ENCODE assay signal across 12 cellular contexts in genomic region chr3:13009946-13010315, GRCh38.
DNase-seq lines count a peak whose midpoint lies in the region; ATAC-seq and TF ChIP-seq lines count a peak whose summit lies in the region.
"Had no signal": no experiment of that assay in that cellular context is flagged by ENCODE, and none has a peak within 500 bp of the region (broad histone marks: within the 10 kb centered on the region; RNA-seq: fewer than 3 reads in every experiment).

No MANE protein-coding gene starts in this region.

- no peaks in the 10 kb centered on the region for H3K9me3 Mint-ChIP-seq in activated T-cell treated with anti-CD3 and anti-CD28 coated beads, Interleukin-2, amount 50 U/mL, for 72 hours
- peaks cover 15% of the 10 kb centered on the region for H3K9me3 Mint-ChIP-seq in glutamatergic neuron (ENCODE audit: unreplicated experiment)
- H3K9me3 Mint-ChIP-seq: HFFc6 had no signal

- H3K4me1 Mint-ChIP-seq in activated T-cell treated with anti-CD3 and anti-CD28 coated beads, Interleukin-2, amount 50 U/mL, for 72 hours (ENCODE audit: low read depth) = peaks cover 91% of the 10 kb centered on the region
- peaks cover 72% of the 10 kb centered on the region for H3K4me1 Mint-ChIP-seq in glutamatergic neuron (ENCODE audit: low read depth, unreplicated experiment)

- 80 to 93% (median 92%) methylated on average over 7 of the region's 7 CpGs for WGBS in stomach, 5 donors

- H3K4me3 ChIP-seq in Peyer's patch (no peak overlapping the region), stomach (no peak overlapping the region)
- H3K4me3 ChIP-seq: pancreas had no signal

- no peak for TF ChIP-seq CTCF in Peyer's patch (IDR thresholded peaks at IDR 0.05)
- no peak for TF ChIP-seq CTCF in glutamatergic neuron (IDR thresholded peaks at IDR 0.05; ENCODE audit: partially characterized antibody, unreplicated experiment)
- no peak for TF ChIP-seq CTCF in stomach (IDR thresholded peaks at IDR 0.05)

- H3K4me1 ChIP-seq in Peyer's patch (peaks cover 0 to 63% (median 41%) of the 10 kb centered on the region in 4 donors), stomach (peaks cover 14 to 74% (median 26%) of the 10 kb centered on the region in 4 donors)
- H3K4me1 ChIP-seq: pancreas had no signal

- H3K27me3 ChIP-seq in Peyer's patch = no peaks in the 10 kb centered on the region
- no peaks in the 10 kb centered on the region for H3K27me3 ChIP-seq in stomach
- H3K27me3 ChIP-seq: pancreas had no signal

- peak overlapping the region; percentile 47 for H3K27ac Mint-ChIP-seq in activated T-cell treated with anti-CD3 and anti-CD28 coated beads, Interleukin-2, amount 50 U/mL, for 72 hours
- H3K27ac Mint-ChIP-seq in glutamatergic neuron (ENCODE audit: unreplicated experiment) = peak overlapping the region; percentile 34
- H3K27ac Mint-ChIP-seq: HFFc6 had no signal

- H3K27ac ChIP-seq in Peyer's patch (peak overlapping the region in 3 of 4 donors; percentile 50 to 95 (median 95)), stomach (peak overlapping the region; percentile 13 to 91 (median 68))
- H3K27ac ChIP-seq: pancreas had no signal

- no peaks in the 10 kb centered on the region for H3K36me3 ChIP-seq in Peyer's patch
- no peaks in the 10 kb centered on the region for H3K36me3 ChIP-seq in stomach
- H3K36me3 ChIP-seq: pancreas had no signal

- TF ChIP-seq EP300 in stomach (IDR thresholded peaks at IDR 0.05) = no peak

- H3K4me3 Mint-ChIP-seq in activated T-cell treated with anti-CD3 and anti-CD28 coated beads, Interleukin-2, amount 50 U/mL, for 72 hours = peak overlapping the region; percentile 79 to 89
- peak overlapping the region; percentile 38 for H3K4me3 Mint-ChIP-seq in glutamatergic neuron (ENCODE audit: unreplicated experiment)
- H3K4me3 Mint-ChIP-seq: HFFc6 had no signal

- H3K36me3 Mint-ChIP-seq in activated T-cell treated with anti-CD3 and anti-CD28 coated beads, Interleukin-2, amount 50 U/mL, for 72 hours (ENCODE audit: insufficient read depth in 2 of 2) = peaks cover 0 to 3% of the 10 kb centered on the region in 2 donors
- H3K36me3 Mint-ChIP-seq in glutamatergic neuron (ENCODE audit: unreplicated experiment) = no peaks in the 10 kb centered on the region

- H3K27me3 Mint-ChIP-seq in activated T-cell treated with anti-CD3 and anti-CD28 coated beads, Interleukin-2, amount 50 U/mL, for 72 hours (ENCODE audit: low read depth) = no peaks in the 10 kb centered on the region
- peaks cover 11% of the 10 kb centered on the region for H3K27me3 Mint-ChIP-seq in glutamatergic neuron (ENCODE audit: unreplicated experiment)

- H3K9me3 ChIP-seq in Peyer's patch = no peaks in the 10 kb centered on the region
- H3K9me3 ChIP-seq in stomach = no peaks in the 10 kb centered on the region
- H3K9me3 ChIP-seq: pancreas had no signal

- intact Hi-C loops in stomach (cut with DNase I; ENCODE audit: low total_unique reads) = no loop called here

- no peak for DNase-seq in activated T-cell treated with anti-CD3 and anti-CD28 coated beads, Interleukin-2, amount 50 U/mL, for 72 hours
- no peak for DNase-seq in activated T-cell treated with anti-CD3 and anti-CD28 coated beads, Interleukin-2, amount 50 U/mL, for 1 hour
- no peak for DNase-seq in Peyer's patch
- DNase-seq in glutamatergic neuron = no peak
- no peak for DNase-seq in stomach
- no peak for DNase-seq in NOMO-1 (lab: John Stamatoyannopoulos, UW; ENCODE audit: unreplicated experiment in 2 of 2)
- no peak for DNase-seq in GF-D8 (lab: John Stamatoyannopoulos, UW)
- no peak for DNase-seq in central memory CD4-positive, alpha-beta T cell
- DNase-seq: DND-41, HFFc6, NCI-H1092 treated with DMSO at 0.1 percent for 48 hours had no signal

- ATAC-seq in activated T-cell treated with anti-CD3 and anti-CD28 coated beads, Interleukin-2, amount 50 U/mL, for 72 hours (replicated peaks in 1 of 2) = no peak

- TF ChIP-seq POLR2A in Peyer's patch (IDR thresholded peaks at IDR 0.05) (no peak), stomach (IDR thresholded peaks at IDR 0.05) (no peak)
